In the genomic region with DNA sequence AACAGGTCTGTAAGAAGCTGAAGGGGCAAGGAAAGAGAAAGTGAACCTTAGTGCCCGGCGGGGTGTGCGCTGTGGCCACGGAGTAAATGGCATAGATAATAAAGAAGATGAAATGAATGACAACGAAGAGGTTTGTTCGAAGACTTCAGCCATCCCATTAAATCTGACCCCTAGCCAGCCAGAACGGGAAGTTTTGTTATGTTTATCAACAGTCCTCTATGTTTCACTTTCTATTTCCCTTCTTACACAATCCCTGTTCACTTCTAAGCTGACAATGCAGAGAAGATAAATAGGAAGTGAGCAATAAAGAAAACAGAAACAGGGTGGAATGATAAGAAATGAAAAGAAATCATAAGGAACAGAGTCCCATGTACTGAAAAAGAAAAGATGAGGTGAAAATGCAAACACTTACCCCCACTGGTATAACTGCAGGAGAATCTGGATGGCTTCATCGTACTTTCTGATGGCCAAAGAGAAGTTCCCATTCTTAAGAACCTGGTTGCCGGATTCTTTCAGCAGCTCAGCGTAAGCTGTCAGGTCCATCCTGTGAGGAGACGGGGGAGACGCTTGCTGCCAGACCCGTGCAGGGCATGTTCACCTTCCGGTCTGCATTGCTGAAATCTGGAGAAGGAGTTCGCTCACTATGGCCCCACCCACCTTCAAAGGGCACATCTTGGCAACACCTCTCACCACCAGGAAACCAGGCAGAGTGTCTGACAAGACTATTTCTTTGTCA, we compare ENCODE assay signal across 8 cellular contexts. TPM values are rescaled to one million over a fixed set of nuclear protein-coding genes. Genes with fewer than 3 reads are reported as not detected.
A peak's percentile ranks its signal among the peaks of the same experiment; 100 is the strongest.
DNase-seq lines count a peak whose midpoint lies in the region; ATAC-seq, FAIRE-seq and TF ChIP-seq lines count a peak whose summit lies in the region.

No MANE protein-coding gene starts in this region.

- peaks cover 0 to 5% of the 10 kb centered on the region in 2 donors for H3K4me1 ChIP-seq in kidney (ENCODE audit: control insufficient read depth in 1 of 2, insufficient read depth in 1 of 2, low read depth in 1 of 2, low read length in 2 of 2)

- H3K4me3 ChIP-seq in astrocyte of the spinal cord (ENCODE audit: low read depth, low read length) (peak overlapping the region; percentile 28), kidney (ENCODE audit: low read length in 2 of 2) (peak overlapping the region; percentile 68 to 88)

- H3K9ac ChIP-seq in kidney (ENCODE audit: low read length in 2 of 2) = peak overlapping the region; percentile 35 to 42

- DNase-seq in T1000 (lab: John Stamatoyannopoulos, UW) (peak; percentile 34), astrocyte of the spinal cord (ENCODE audit: low read depth, low spot score) (peak; percentile 71), kidney (peak; percentile 78), iPS-NIHi7 (ENCODE audit: extremely low spot score) (no peak), NCI-H128 (lab: John Stamatoyannopoulos, UW; ENCODE audit: unreplicated experiment) (no peak)
- peak; percentile 12 to 43 (median 39) for DNase-seq in stimulated activated CD4-positive, alpha-beta T cell treated with anti-CD3 and anti-CD28 coated beads, TNF-alpha, amount 100 ng/mL, for 1 hour (ENCODE audit: low read depth in 3 of 3, low spot score in 1 of 3)

- no peaks in the 10 kb centered on the region for H3K9me3 ChIP-seq in kidney (ENCODE audit: control insufficient read depth in 1 of 2, low read length in 2 of 2)

- TF ChIP-seq POLR2A in GM10847 (IDR thresholded peaks at IDR 0.05; ENCODE audit: extremely low read depth, insufficient read length) = peak; percentile 17

- peak; percentile 58 for FAIRE-seq in kidney (lab: Jason Lieb, UNC)

- ATAC-seq in HG03439 (IDR thresholded peaks at IDR 0.05; ENCODE audit: unreplicated experiment) = peak; percentile 29

- in situ Hi-C loops in astrocyte of the spinal cord (cut with HindIII; ENCODE audit: low sequenced_read_pairs) = no loop called here

- no peaks in the 10 kb centered on the region for H3K36me3 ChIP-seq in kidney (ENCODE audit: control insufficient read depth in 1 of 2, insufficient read depth in 2 of 2, low read length in 2 of 2)

- intact Hi-C loops in kidney (cut with DNase I) = no loop called here

- peak overlapping the region; percentile 18 to 83 for H3K27ac ChIP-seq in kidney (ENCODE audit: low read depth in 2 of 2, low read length in 2 of 2)

- TF ChIP-seq CTCF in astrocyte of the spinal cord (IDR thresholded peaks at IDR 0.05; ENCODE audit: low read depth, low read length) (no peak), kidney (IDR thresholded peaks at IDR 0.05; ENCODE audit: borderline replicate concordance, extremely low read depth, insufficient read depth) (no peak)

RNA-seq across cellular contexts. Expression of a gene that starts 36.8 kb away (rescaled TPM):
- total RNA-seq in kidney = 21.4 TPM
- polyA plus RNA-seq in kidney (ENCODE audit: insufficient read depth, low read depth, low replicate concordance) = 1.2 TPM

Comparison
In these comparisons a context has a peak if more than half of its experiments do, and no peak if none do; other contexts are left out.
1. DNase-seq: peak in T1000 (single experiment), astrocyte of the spinal cord (single experiment), kidney (single experiment) and stimulated activated CD4-positive, alpha-beta T cell treated with anti-CD3 and anti-CD28 coated beads, TNF-alpha, amount 100 ng/mL, for 1 hour (3 of 3); none in iPS-NIHi7 (single experiment) and NCI-H128 (single experiment).